ENCODE assay signal across 21 cellular contexts in genomic region chr5:3858524-3858923, GRCh38.
"Had no signal": no experiment of that assay in that cellular context is flagged by ENCODE, and none has a peak within 500 bp of the region (broad histone marks: within the 10 kb centered on the region; RNA-seq: fewer than 3 reads in every experiment).

No MANE protein-coding gene starts in this region.

- H3K4me3 ChIP-seq: coronary artery, heart right ventricle, left ventricle myocardium inferior, lower lobe of right lung, prostate gland, spleen, tibial artery, upper lobe of left lung, vagina had no signal

- H3K79me2 ChIP-seq: parathyroid adenoma had no signal

- H3K36me3 ChIP-seq: heart right ventricle, left ventricle myocardium inferior, lower lobe of right lung, prostate gland, spleen, tibial artery, upper lobe of left lung, vagina had no signal

- H3K9me3 Mint-ChIP-seq: stimulated activated memory B cell treated with anti-CD40 and anti-IgM and Interleukin-4, amounts not matched to agents 10 μg/mL and 1 μg/mL and 100 μg/mL, for 72 hours; stimulated activated naive CD8-positive, alpha-beta T cell treated with anti-CD3 and anti-CD28 coated beads, Interleukin-15, Interleukin-2, amounts not matched to agents 100 ng/mL and 50 ng/mL, for 24 hours had no signal

- H3K27me3 Mint-ChIP-seq: memory B cell; stimulated activated memory B cell treated with anti-CD40 and anti-IgM and Interleukin-4, amounts not matched to agents 10 μg/mL and 1 μg/mL and 100 μg/mL, for 72 hours; stimulated activated naive CD8-positive, alpha-beta T cell treated with anti-CD3 and anti-CD28 coated beads, Interleukin-15, Interleukin-2, amounts not matched to agents 100 ng/mL and 50 ng/mL, for 24 hours had no signal

- DNase-seq: effector CD8-positive, alpha-beta T cell; heart right ventricle; left ventricle myocardium inferior; lower lobe of right lung; spleen; stimulated activated CD4-positive, alpha-beta T cell treated with anti-CD3 and anti-CD28 coated beads, Interleukin-15, amount 100 ng/mL, for 24 hours; stimulated activated CD4-positive, alpha-beta T cell treated with anti-CD3 and anti-CD28 coated beads, Interleukin-1b, Interleukin-23, amount 100 ng/mL, for 48 hours; stimulated activated CD4-positive, alpha-beta T cell treated with anti-CD3 and anti-CD28 coated beads, Interleukin-4, amount 100 ng/mL, for 24 hours; tibial artery; upper lobe of left lung had no signal

- H3K9ac ChIP-seq: parathyroid adenoma had no signal

- H3K4me1 ChIP-seq: lower lobe of right lung, parathyroid adenoma, prostate gland, spleen, tibial artery, upper lobe of left lung, vagina had no signal

- ATAC-seq: esophagus mucosa; heart right ventricle; lower lobe of right lung; sciatic nerve; stimulated activated memory B cell treated with anti-CD40 and anti-IgM and Interleukin-4, amounts not matched to agents 10 μg/mL and 1 μg/mL and 100 μg/mL, for 72 hours had no signal

- H3K27ac ChIP-seq: coronary artery, heart right ventricle, left ventricle myocardium inferior, lower lobe of right lung, parathyroid adenoma, prostate gland, spleen, tibial artery, upper lobe of left lung, vagina had no signal

- H3K4me1 Mint-ChIP-seq: memory B cell; stimulated activated memory B cell treated with anti-CD40 and anti-IgM and Interleukin-4, amounts not matched to agents 10 μg/mL and 1 μg/mL and 100 μg/mL, for 72 hours had no signal

- H3K36me3 Mint-ChIP-seq: memory B cell; mesothelial cell of epicardium; stimulated activated memory B cell treated with anti-CD40 and anti-IgM and Interleukin-4, amounts not matched to agents 10 μg/mL and 1 μg/mL and 100 μg/mL, for 72 hours had no signal

- H2AFZ ChIP-seq: parathyroid adenoma had no signal

- H3K27me3 ChIP-seq: heart right ventricle, spleen, tibial artery, upper lobe of left lung, vagina had no signal

- H3K4me3 Mint-ChIP-seq: memory B cell; mesothelial cell of epicardium; nephron; stimulated activated memory B cell treated with anti-CD40 and anti-IgM and Interleukin-4, amounts not matched to agents 10 μg/mL and 1 μg/mL and 100 μg/mL, for 72 hours; stimulated activated naive CD8-positive, alpha-beta T cell treated with anti-CD3 and anti-CD28 coated beads, Interleukin-15, Interleukin-2, amounts not matched to agents 100 ng/mL and 50 ng/mL, for 24 hours had no signal

- H3K27ac Mint-ChIP-seq: memory B cell; mesothelial cell of epicardium; nephron; stimulated activated memory B cell treated with anti-CD40 and anti-IgM and Interleukin-4, amounts not matched to agents 10 μg/mL and 1 μg/mL and 100 μg/mL, for 72 hours; stimulated activated naive CD8-positive, alpha-beta T cell treated with anti-CD3 and anti-CD28 coated beads, Interleukin-15, Interleukin-2, amounts not matched to agents 100 ng/mL and 50 ng/mL, for 24 hours had no signal

- H3K9me3 ChIP-seq: heart right ventricle, left ventricle myocardium inferior, lower lobe of right lung, prostate gland, tibial artery, upper lobe of left lung, vagina had no signal
